ENCODE assay signal across 8 cellular contexts in the genomic region with DNA sequence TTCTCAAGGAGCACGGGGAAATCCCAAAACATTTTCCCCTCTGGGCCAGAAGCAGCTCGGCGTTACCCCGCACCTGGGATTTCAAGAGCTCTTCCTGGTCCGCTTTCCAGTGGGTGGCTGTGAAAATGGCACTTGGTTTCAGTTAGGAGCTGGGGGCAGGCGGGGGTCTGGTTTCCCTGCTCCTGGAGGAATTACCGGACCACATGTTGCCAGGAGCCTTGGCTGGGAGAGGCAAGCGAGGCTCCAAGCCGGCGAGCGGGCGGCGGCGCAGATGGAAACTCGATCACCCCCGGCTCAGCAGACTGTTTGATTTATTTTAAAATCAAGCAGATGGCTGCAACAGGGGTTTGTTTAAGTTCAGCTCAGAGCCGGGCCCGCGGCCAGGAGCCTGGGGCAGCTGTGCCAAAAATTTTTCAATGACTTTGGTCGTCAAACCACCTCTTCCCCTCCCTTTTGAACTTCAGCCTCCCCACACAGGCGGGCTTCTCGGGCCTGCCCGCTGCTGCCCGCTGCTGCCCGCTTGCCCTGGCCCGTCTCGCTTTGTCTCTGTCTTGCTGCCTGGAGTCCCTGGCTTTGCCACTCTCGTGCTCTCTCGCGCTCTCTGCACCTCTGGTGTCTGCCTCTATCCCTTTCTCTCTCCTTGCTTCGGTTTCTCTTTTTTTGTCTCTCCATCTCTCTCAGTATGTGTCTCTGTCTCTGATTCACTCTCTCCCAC.
DNase-seq lines count a peak whose midpoint lies in the region; ATAC-seq and TF ChIP-seq lines count a peak whose summit lies in the region.

No MANE protein-coding gene starts in this region.

- ATAC-seq in GM19455 (IDR thresholded peaks at IDR 0.05; ENCODE audit: unreplicated experiment) = no peak
- ATAC-seq in GM21526 (IDR thresholded peaks at IDR 0.05; ENCODE audit: low FRiP score, unreplicated experiment) = no peak
- ATAC-seq in GM19397 (IDR thresholded peaks at IDR 0.05; ENCODE audit: unreplicated experiment) = no peak
- ATAC-seq in GM19467 (IDR thresholded peaks at IDR 0.05; ENCODE audit: unreplicated experiment) = no peak

- H3K4me1 ChIP-seq in muscle layer of colon (ENCODE audit: insufficient read depth, low read length) = peaks cover 13% of the 10 kb centered on the region

- no peaks in the 10 kb centered on the region for H3K9me3 ChIP-seq in muscle layer of colon (ENCODE audit: low read length)

- no peaks in the 10 kb centered on the region for H3K27me3 ChIP-seq in muscle layer of colon (ENCODE audit: control insufficient read depth in 1 of 2, insufficient read depth in 2 of 2, low read length in 2 of 2)

- TF ChIP-seq CTCF in epithelial cell of esophagus (IDR thresholded peaks at IDR 0.05; ENCODE audit: insufficient read depth, low read depth, low read length, missing control alignments) = no peak

- DNase-seq in DMS53 treated with DMSO at 0.1 percent for 48 hours (lab: John Stamatoyannopoulos, UW; ENCODE audit: unreplicated experiment) = peak; percentile 50
- DNase-seq in NCI-H748 treated with DMSO at 0.1 percent for 48 hours (lab: John Stamatoyannopoulos, UW) = peak; percentile 37
- peak; percentile 67 for DNase-seq in epithelial cell of esophagus (ENCODE audit: low read depth)

- H3K4me3 ChIP-seq in epithelial cell of esophagus (ENCODE audit: low read length) = peak overlapping the region; percentile 10
- peak overlapping the region in 1 of 2 donors; percentile 51 for H3K4me3 ChIP-seq in muscle layer of colon (ENCODE audit: low read depth in 1 of 2, low read length in 2 of 2)

- no peaks in the 10 kb centered on the region for H3K36me3 ChIP-seq in muscle layer of colon (ENCODE audit: insufficient read depth, low read length)

- peak overlapping the region; percentile 63 for H3K27ac ChIP-seq in muscle layer of colon (ENCODE audit: low read depth, low read length)

- H3K9ac ChIP-seq in muscle layer of colon (ENCODE audit: low read length) = peak overlapping the region; percentile 25
